ENCODE assay signal across 8 cellular contexts in the genomic region with DNA sequence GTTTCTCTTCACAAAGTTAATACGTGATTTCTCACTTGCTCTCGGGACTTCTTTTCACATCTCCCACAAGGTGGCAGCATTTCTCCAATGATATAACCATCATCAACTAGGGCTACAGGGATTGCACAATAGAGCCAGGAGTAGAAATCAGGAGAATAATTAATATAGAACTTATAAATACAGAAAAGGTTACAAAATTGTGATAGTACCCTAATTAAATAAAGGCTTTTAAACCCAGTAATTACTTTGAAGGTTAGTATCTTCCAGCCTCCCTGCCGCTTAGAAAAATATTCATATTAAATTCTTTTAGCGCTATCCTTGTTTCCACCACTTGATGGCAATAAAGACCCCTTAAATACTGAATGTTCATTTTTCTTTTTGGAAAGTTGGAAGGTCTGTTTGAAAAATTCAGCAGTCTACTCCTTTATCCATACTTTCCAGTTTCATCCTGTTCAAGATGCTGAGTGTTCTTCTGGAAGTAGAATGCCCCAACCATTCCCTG.
DNase-seq lines count a peak whose midpoint lies in the region; ATAC-seq, FAIRE-seq and TF ChIP-seq lines count a peak whose summit lies in the region.

No MANE protein-coding gene starts in this region.

- H3K18ac ChIP-seq in H1 (ENCODE audit: extremely low read depth, low read length): no peak overlapping the region

- H4K20me1 ChIP-seq in H1 (replicated peaks in 1 of 2; ENCODE audit: control insufficient read depth in 1 of 2, insufficient read depth in 2 of 2, low read length in 2 of 2): no peaks in the 10 kb centered on the region

- no peak overlapping the region for H4K5ac ChIP-seq in H1 (ENCODE audit: insufficient read length, low read depth, low read length)

- no peak overlapping the region for H3K27ac ChIP-seq in H1 (ENCODE audit: low read depth, low read length)

- no peak overlapping the region for H2BK20ac ChIP-seq in H1 (ENCODE audit: low read length)

- H3K14ac ChIP-seq in H1 (ENCODE audit: insufficient read length): no peak overlapping the region

- no peak overlapping the region for H3K4me2 ChIP-seq in H1 (ENCODE audit: insufficient read depth in 1 of 2, low read depth in 2 of 2, low read length in 2 of 2)

- peak; percentile 36 for FAIRE-seq in H1 (lab: Jason Lieb, UNC)

- H4K91ac ChIP-seq in H1 (replicated peaks; ENCODE audit: insufficient read length, low read length): no peak overlapping the region

- intact Hi-C loops in Caco-2 (cut with micrococcal nuclease; ENCODE audit: unreplicated experiment): loop anchor here (1.0 to 2.0 kb wide), 8 partner anchors 61 to 877 kb away; no protein-coding TSS in a partner anchor

- WGBS in H1 (ENCODE audit: extremely low coverage in 1 of 2, insufficient coverage in 1 of 2, insufficient read length in 1 of 2, insufficient replicate concordance in 2 of 2, low coverage in 1 of 2, low lambda C conversion rate in 2 of 2, missing lambda C conversion rate in 1 of 2), 2 experiments: 7% methylated on average over 4 of the region's 4 CpGs; no CpG with 5 or more reads in 1 of the 2 experiments

- H3K79me2 ChIP-seq in H1 (ENCODE audit: control insufficient read depth in 1 of 2, insufficient read depth in 2 of 2, low read length in 2 of 2): no peaks in the 10 kb centered on the region

- CTCF ChIA-PET in Caco-2 (lab: Charles Lee): interaction anchor here (0.7 to 1.0 kb wide), 2 partner anchors 514 to 1096 kb away, joined by 3 read pairs; no protein-coding TSS in a partner anchor
- CTCF ChIA-PET in H1 (lab: Charles Lee; ENCODE audit: partially characterized antibody): interaction anchor here (0.6 to 2.1 kb wide), 34 partner anchors 10 to 863 kb away, joined by 3 to 34 read pairs (median 5); no protein-coding TSS in a partner anchor

- H3K56ac ChIP-seq in H1 (replicated peaks; ENCODE audit: insufficient read length, low read depth, low read length): no peak overlapping the region

- H3K27me3 Mint-ChIP-seq in Caco-2 (ENCODE audit: insufficient read depth, unreplicated experiment): peaks cover 4% of the 10 kb centered on the region

- no peaks in the 10 kb centered on the region for H3K27me3 ChIP-seq in Caco-2 (replicated peaks; ENCODE audit: control insufficient read depth, insufficient read depth, low read length)
- H3K27me3 ChIP-seq in H1 (replicated peaks in 1 of 4; ENCODE audit: control insufficient read depth in 3 of 4, extremely low read depth in 1 of 4, insufficient read depth in 3 of 4, low read length in 3 of 4): no peaks in the 10 kb centered on the region

- TF ChIP-seq POLR2A in H1 (IDR thresholded peaks at IDR 0.05; ENCODE audit: control extremely low read depth in 1 of 2, low read depth in 2 of 2, low read length in 2 of 2): no peak

- TF ChIP-seq RAD21 in H1 (IDR thresholded peaks at IDR 0.05 in 1 of 2, conservative IDR thresholded peaks at IDR 0.05 in 1 of 2; ENCODE audit: low read depth in 2 of 2, low read length in 2 of 2): peak; percentile 70 to 77

- peaks cover 7% of the 10 kb centered on the region for H3K4me1 Mint-ChIP-seq in Caco-2 (ENCODE audit: low read depth, unreplicated experiment)

- no peak overlapping the region for H2BK12ac ChIP-seq in H1 (ENCODE audit: low read depth, low read length)

- ATAC-seq in GM18907 (IDR thresholded peaks at IDR 0.05; ENCODE audit: unreplicated experiment) (peak; percentile 85), HG03064 (IDR thresholded peaks at IDR 0.05; ENCODE audit: low read depth, unreplicated experiment) (peak; percentile 90)

- H3K4me1 ChIP-seq in Caco-2 (no peaks in the 10 kb centered on the region), H1 (replicated peaks in 1 of 4; ENCODE audit: control insufficient read depth in 3 of 4, insufficient read depth in 4 of 4, low read length in 3 of 4) (no peaks in the 10 kb centered on the region)

- no peak overlapping the region for H2AK5ac ChIP-seq in H1 (ENCODE audit: low read depth, low read length)

- no peak overlapping the region for H3K4me3 Mint-ChIP-seq in Caco-2 (ENCODE audit: unreplicated experiment)

- H3K9me3 ChIP-seq in Caco-2 (no peaks in the 10 kb centered on the region), H1 (ENCODE audit: insufficient read depth in 2 of 2, low read depth in 1 of 2, low read length in 1 of 2) (no peaks in the 10 kb centered on the region)

- no peak overlapping the region for H2AFZ ChIP-seq in H1 (ENCODE audit: low read length)

- no peak overlapping the region for H3K27ac Mint-ChIP-seq in Caco-2 (ENCODE audit: unreplicated experiment)

- no peaks in the 10 kb centered on the region for H3K36me3 Mint-ChIP-seq in Caco-2 (ENCODE audit: insufficient read depth, unreplicated experiment)

- no TSS peak for BruUV-seq in Caco-2 (replicated peaks; lab: Mats Ljungman, UMichigan)

- H3K9ac ChIP-seq in H1 (replicated peaks in 1 of 4; ENCODE audit: extremely low read depth in 1 of 4, low read depth in 3 of 4, low read length in 3 of 4): no peak overlapping the region

- TF ChIP-seq EP300 in H1 (IDR thresholded peaks at IDR 0.05; ENCODE audit: borderline replicate concordance in 1 of 2, low read depth in 2 of 2, low read length in 2 of 2): no peak

- no peak overlapping the region for H4K8ac ChIP-seq in H1 (ENCODE audit: extremely low read depth, insufficient read depth, low read length)

- POLR2A ChIA-PET in Caco-2 (lab: Charles Lee): no interaction called here
- POLR2A ChIA-PET in H1 (lab: Charles Lee; ENCODE audit: partially characterized antibody): no interaction called here

- no peak overlapping the region for H2BK120ac ChIP-seq in H1 (replicated peaks; ENCODE audit: low read depth, low read length)

- H3K4me3 ChIP-seq in Caco-2 (ENCODE audit: low read depth, low read length): no peak overlapping the region
- peak overlapping the region in 1 of 4 experiments; percentile 30; a peak in 1 of 8 replicates for H3K4me3 ChIP-seq in H1 (ENCODE audit: extremely low read depth in 1 of 4, insufficient read depth in 2 of 4, low read depth in 3 of 4, low read length in 4 of 4)

- no peak overlapping the region for H2BK15ac ChIP-seq in H1 (ENCODE audit: low read length)

- TF ChIP-seq CTCF in Caco-2 (IDR thresholded peaks at IDR 0.05; ENCODE audit: insufficient read depth in 1 of 2, low read depth in 1 of 2, low read length in 1 of 2, severe bottlenecking in 1 of 2, unreplicated experiment in 1 of 2) (peak; percentile 51 to 85), H1 (IDR thresholded peaks at IDR 0.05; ENCODE audit: control extremely low read depth in 1 of 3, insufficient read depth in 1 of 3, low read depth in 1 of 3, low read length in 3 of 3) (peak in 2 of 3 experiments; percentile 50 to 60; a peak in 3 of 4 replicates)

- H2BK5ac ChIP-seq in H1 (ENCODE audit: low read depth, low read length): no peak overlapping the region

- DNase-seq in Caco-2 (peak; percentile 46 to 66), NCI-H1694 treated with DMSO at 0.1 percent for 48 hours (lab: John Stamatoyannopoulos, UW) (peak; percentile 85), SW480 (ENCODE audit: low spot score) (peak; percentile 65), H1 (ENCODE audit: low read depth in 1 of 2, low spot score in 2 of 2) (no peak), middle frontal gyrus (ENCODE audit: extremely low spot score, low spot score) (peak; percentile 77)
- DNase-seq in activated effector memory CD4-positive, alpha-beta T cell treated with anti-CD3 and anti-CD28 coated beads, Interleukin-2, amount 50 U/mL, for 16 hours: no peak

- H3K9me3 Mint-ChIP-seq in Caco-2 (ENCODE audit: unreplicated experiment): no peaks in the 10 kb centered on the region

- H3K4ac ChIP-seq in H1 (replicated peaks; ENCODE audit: insufficient read length, low read depth, low read length): no peak overlapping the region

- H3K36me3 ChIP-seq in Caco-2 (ENCODE audit: control insufficient read depth, insufficient read depth, low read length) (no peaks in the 10 kb centered on the region), H1 (ENCODE audit: control insufficient read depth in 2 of 4, insufficient read depth in 4 of 4, low read length in 3 of 4) (no peaks in the 10 kb centered on the region)

- no peaks in the 10 kb centered on the region for H3K23me2 ChIP-seq in H1 (ENCODE audit: low read depth, low read length)

- H3K23ac ChIP-seq in H1 (ENCODE audit: insufficient read length): no peak overlapping the region

- H3K79me1 ChIP-seq in H1 (ENCODE audit: low read depth, low read length): no peaks in the 10 kb centered on the region

TF ChIP-seq in H1, 55 proteins besides CTCF, POLR2A, EP300 and RAD21:
- TF ChIP-seq NRF1 (IDR thresholded peaks at IDR 0.05; ENCODE audit: low read depth, low read length) (no peak), TBP (IDR thresholded peaks at IDR 0.05; ENCODE audit: low read depth, low read length) (no peak), YY1 (IDR thresholded peaks at IDR 0.05; ENCODE audit: low read depth, low read length) (no peak), SP4 (IDR thresholded peaks at IDR 0.05; ENCODE audit: low read length) (no peak), EZH2 (IDR thresholded peaks at IDR 0.05; ENCODE audit: low read depth, low read length, severe bottlenecking) (no peak), EGR1 (IDR thresholded peaks at IDR 0.05; ENCODE audit: borderline replicate concordance, low read depth, low read length) (no peak), KDM5A (IDR thresholded peaks at IDR 0.05; ENCODE audit: low read length) (no peak), CEBPB (IDR thresholded peaks at IDR 0.05; ENCODE audit: low read depth, low read length) (peak; percentile 99), SIRT6 (IDR thresholded peaks at IDR 0.05; ENCODE audit: low read length) (no peak)

Comparison
In these comparisons a context has a peak if more than half of its experiments do, and no peak if none do; other contexts are left out.
1. DNase-seq: peak in Caco-2 (2 of 2), NCI-H1694 treated with DMSO at 0.1 percent for 48 hours (single experiment), SW480 (single experiment) and middle frontal gyrus (single experiment); none in H1 (0 of 2) and activated effector memory CD4-positive, alpha-beta T cell treated with anti-CD3 and anti-CD28 coated beads, Interleukin-2, amount 50 U/mL, for 16 hours (single experiment).